In genomic region chr11:2988996-2989395, GRCh38 we compare ENCODE assay signal across 8 cellular contexts. TPM values are rescaled to one million over a fixed set of nuclear protein-coding genes. Genes with fewer than 3 reads are reported as not detected.
A peak's percentile ranks its signal among the peaks of the same experiment; 100 is the strongest.
DNase-seq lines count a peak whose midpoint lies in the region; ATAC-seq, FAIRE-seq and TF ChIP-seq lines count a peak whose summit lies in the region.

No MANE protein-coding gene starts in this region.

- H3K4me1 ChIP-seq in mucosa of stomach (ENCODE audit: control insufficient read depth, insufficient read depth, low read length), result peaks cover 27% of the 10 kb centered on the region

- peak overlapping the region; percentile 25 for H3K4me3 ChIP-seq in AG04449 (ENCODE audit: low read depth, low read length)
- H3K4me3 ChIP-seq in bronchial epithelial cell (ENCODE audit: low read depth, low read length), result peak overlapping the region; percentile 63
- no peak overlapping the region for H3K4me3 ChIP-seq in mucosa of stomach (ENCODE audit: low read length)

- DNase-seq in AG04449 (ENCODE audit: low read depth, low spot score) (peak; percentile 10), bronchial epithelial cell (ENCODE audit: low read depth) (no peak), mesenteric fat pad (ENCODE audit: low spot score) (no peak), amygdala (lab: John Stamatoyannopoulos, UW) (no peak)
- DNase-seq in central memory CD4-positive, alpha-beta T cell, result no peak

- no peak for ATAC-seq in HG03571 (IDR thresholded peaks at IDR 0.05; ENCODE audit: unreplicated experiment)

- H3K36me3 ChIP-seq in KOPT-K1 (ENCODE audit: insufficient read depth, low read length), result peaks cover 38% of the 10 kb centered on the region
- H3K36me3 ChIP-seq in bronchial epithelial cell (ENCODE audit: control insufficient read depth, insufficient read depth, low read length), result peaks cover 1% of the 10 kb centered on the region
- H3K36me3 ChIP-seq in mucosa of stomach (ENCODE audit: control insufficient read depth, insufficient read depth, low read length), result no peaks in the 10 kb centered on the region

- H3K9me3 ChIP-seq in KOPT-K1 (ENCODE audit: insufficient read depth, low read length, poor library complexity, severe bottlenecking) (no peaks in the 10 kb centered on the region), mucosa of stomach (ENCODE audit: control insufficient read depth, low read length) (no peaks in the 10 kb centered on the region)

- H3K27ac ChIP-seq in KOPT-K1 (ENCODE audit: low read depth, low read length, poor library complexity, severe bottlenecking), result peak overlapping the region; percentile 86

- H3K9ac ChIP-seq in mucosa of stomach (ENCODE audit: low read length), result peak overlapping the region; percentile 84

- TF ChIP-seq CTCF in AG04449 (IDR thresholded peaks at IDR 0.05; ENCODE audit: insufficient read depth, low read length, missing control alignments) (no peak), bronchial epithelial cell (IDR thresholded peaks at IDR 0.05; ENCODE audit: insufficient read depth, low read length, severe bottlenecking) (no peak)

- POLR2A ChIA-PET in AG04449 (lab: Yijun Ruan, JAX), result no interaction called here

- CTCF ChIA-PET in AG04449 (lab: Yijun Ruan, JAX), result interaction anchor here (1.3 to 2.6 kb wide), 7 partner anchors 11 to 458 kb away, joined by 4 to 15 read pairs (median 5); partner anchors contain the start of gene PHLDA2

- no peak for FAIRE-seq in bronchial epithelial cell (lab: Jason Lieb, UNC)

- H3K27me3 ChIP-seq in bronchial epithelial cell (ENCODE audit: control insufficient read depth, insufficient read depth, low read length), result no peaks in the 10 kb centered on the region
- no peaks in the 10 kb centered on the region for H3K27me3 ChIP-seq in mucosa of stomach (ENCODE audit: control insufficient read depth, insufficient read depth, low read length)

RNA-seq across cellular contexts. Expression of gene NAP1L4, which starts 3.1 kb away (rescaled TPM):
- total RNA-seq in bronchial epithelial cell, result 101 and 179 TPM in 2 replicates
- total RNA-seq in mesenteric fat pad, result 96.1 TPM

RNA-seq across cellular contexts. Expression of gene PHLDA2, which starts 59.8 kb away (rescaled TPM):
- total RNA-seq in bronchial epithelial cell (5.0 and 11.9 TPM in 2 replicates), mesenteric fat pad (6.8 TPM)
